In genomic region chr3:157159762-157160651, GRCh38 we compare ENCODE assay signal across 8 cellular contexts. TPM values are rescaled to one million over a fixed set of nuclear protein-coding genes. Genes with fewer than 3 reads are reported as not detected.
DNase-seq lines count a peak whose midpoint lies in the region; ATAC-seq and TF ChIP-seq lines count a peak whose summit lies in the region.

TSS of gene CCNL1 (minus strand) at chr3:157160147. CDS start at chr3:157160094, 53 bp downstream.

- peaks cover 52% of the 10 kb centered on the region for H3K4me1 Mint-ChIP-seq in activated T-helper 2 cell treated with anti-CD3 and anti-CD28 coated beads, Interferon-gamma antibody, Interleukin-2, Interleukin-4, amounts not matched to agents 10 μg/mL and 5 μg/mL and 100 μg/mL, durations not matched to agents 14 hours and 24 hours and 36 hours (ENCODE audit: low read depth)
- H3K4me1 Mint-ChIP-seq in naive thymus-derived CD8-positive, alpha-beta T cell, result peaks cover 27 to 66% (median 57%) of the 10 kb centered on the region in 4 donors
- H3K4me1 Mint-ChIP-seq in stimulated activated naive B cell treated with anti-CD40 and anti-IgM and Interleukin-4, amounts not matched to agents 10 μg/mL and 1 μg/mL and 100 μg/mL, for 72 hours, result peaks cover 26 to 56% of the 10 kb centered on the region in 2 donors

- no peak for TF ChIP-seq CTCF in Loucy (conservative IDR thresholded peaks at IDR 0.05; ENCODE audit: low read length)
- no peak for TF ChIP-seq CTCF in RWPE2 (IDR thresholded peaks at IDR 0.05; ENCODE audit: poor library complexity, severe bottlenecking)
- no peak for TF ChIP-seq CTCF in fibroblast of mammary gland (conservative IDR thresholded peaks at IDR 0.05; ENCODE audit: control insufficient read depth, insufficient read depth, low read depth, low read length)

- H3K9ac ChIP-seq in Loucy (ENCODE audit: low read depth, low read length, poor library complexity, severe bottlenecking), result peak within 1 kb of the TSS; percentile 99

- no peaks in the 10 kb centered on the region for H3K9me2 ChIP-seq in Loucy (replicated peaks; ENCODE audit: low read depth, low read length)

- H3K36me3 ChIP-seq in H7 (replicated peaks; ENCODE audit: control insufficient read depth, insufficient read depth, low read length) (peaks cover 28% of the 10 kb centered on the region), Loucy (ENCODE audit: insufficient read depth, low read length) (peaks cover 40% of the 10 kb centered on the region), RWPE2 (ENCODE audit: low read depth) (peaks cover 42% of the 10 kb centered on the region)

- H2AFZ ChIP-seq in Loucy (ENCODE audit: low read length), result peak within 1 kb of the TSS; percentile 84

- H3F3A ChIP-seq in Loucy (ENCODE audit: low read depth), result no peaks in the 10 kb centered on the region

- H3K4me1 ChIP-seq in Loucy (ENCODE audit: insufficient read depth, low read length, poor library complexity, severe bottlenecking) (peaks cover 37% of the 10 kb centered on the region), RWPE2 (ENCODE audit: insufficient read depth, poor library complexity, severe bottlenecking) (peaks cover 45% of the 10 kb centered on the region)

- H3K27me3 ChIP-seq in H7 (ENCODE audit: control insufficient read depth, insufficient read depth, low read length) (no peaks in the 10 kb centered on the region), Loucy (ENCODE audit: insufficient read depth, low read length, poor library complexity, severe bottlenecking) (peaks cover 5% of the 10 kb centered on the region), RWPE2 (ENCODE audit: insufficient read depth, poor library complexity, severe bottlenecking) (no peaks in the 10 kb centered on the region)

- peaks cover 61% of the 10 kb centered on the region for H3K36me3 Mint-ChIP-seq in activated T-helper 2 cell treated with anti-CD3 and anti-CD28 coated beads, Interferon-gamma antibody, Interleukin-2, Interleukin-4, amounts not matched to agents 10 μg/mL and 5 μg/mL and 100 μg/mL, durations not matched to agents 14 hours and 24 hours and 36 hours (ENCODE audit: low read depth)
- peaks cover 19 to 45% (median 35%) of the 10 kb centered on the region in 3 donors for H3K36me3 Mint-ChIP-seq in naive thymus-derived CD8-positive, alpha-beta T cell
- H3K36me3 Mint-ChIP-seq in stimulated activated naive B cell treated with anti-CD40 and anti-IgM and Interleukin-4, amounts not matched to agents 10 μg/mL and 1 μg/mL and 100 μg/mL, for 72 hours, result peaks cover 27 to 53% of the 10 kb centered on the region in 2 donors

- H3K79me2 ChIP-seq in Loucy (ENCODE audit: insufficient read depth, low read length), result peaks cover 66% of the 10 kb centered on the region

- intact Hi-C loops in activated T-helper 2 cell treated with anti-CD3 and anti-CD28 coated beads, Interferon-gamma antibody, Interleukin-2, Interleukin-4, amounts not matched to agents 10 μg/mL and 5 μg/mL and 100 μg/mL, durations not matched to agents 14 hours and 24 hours and 36 hours (cut with micrococcal nuclease), result loop anchor here (1.0 to 5.0 kb wide), 8 partner anchors 15 to 1308 kb away; partner anchors contain the start of genes SLC33A1, SSR3 and TIPARP

- no peaks in the 10 kb centered on the region for H3K9me3 Mint-ChIP-seq in activated T-helper 2 cell treated with anti-CD3 and anti-CD28 coated beads, Interferon-gamma antibody, Interleukin-2, Interleukin-4, amounts not matched to agents 10 μg/mL and 5 μg/mL and 100 μg/mL, durations not matched to agents 14 hours and 24 hours and 36 hours
- H3K9me3 Mint-ChIP-seq in naive thymus-derived CD8-positive, alpha-beta T cell, result no peaks in the 10 kb centered on the region
- no peaks in the 10 kb centered on the region for H3K9me3 Mint-ChIP-seq in stimulated activated naive B cell treated with anti-CD40 and anti-IgM and Interleukin-4, amounts not matched to agents 10 μg/mL and 1 μg/mL and 100 μg/mL, for 72 hours

- peaks cover 48% of the 10 kb centered on the region for H4K20me1 ChIP-seq in Loucy (ENCODE audit: insufficient read depth, low read length, poor library complexity, severe bottlenecking)

- H3K9me3 ChIP-seq in Loucy (ENCODE audit: insufficient read depth, low read depth, low read length) (no peaks in the 10 kb centered on the region), RWPE2 (ENCODE audit: severe bottlenecking) (no peaks in the 10 kb centered on the region)

- DNase-seq in ELR (ENCODE audit: low read depth), result peak; percentile 99
- DNase-seq in H7, result peak; percentile 92
- DNase-seq in RWPE2 (ENCODE audit: low spot score), result peak; percentile 96
- DNase-seq in activated T-helper 2 cell treated with anti-CD3 and anti-CD28 coated beads, Interferon-gamma antibody, Interleukin-2, Interleukin-4, amounts not matched to agents 10 μg/mL and 5 μg/mL and 100 μg/mL, durations not matched to agents 14 hours and 24 hours and 36 hours (ENCODE audit: low spot score), result peak; percentile 95
- peak; percentile 98 for DNase-seq in fibroblast of mammary gland (ENCODE audit: low read depth)
- peak; percentile 91 to 98 (median 96) for DNase-seq in naive thymus-derived CD8-positive, alpha-beta T cell
- DNase-seq in stimulated activated naive B cell treated with anti-CD40 and anti-IgM and Interleukin-4, amounts not matched to agents 10 μg/mL and 1 μg/mL and 100 μg/mL, for 72 hours, result peak; percentile 96

- peak within 1 kb of the TSS; percentile 98 for H3K27ac Mint-ChIP-seq in activated T-helper 2 cell treated with anti-CD3 and anti-CD28 coated beads, Interferon-gamma antibody, Interleukin-2, Interleukin-4, amounts not matched to agents 10 μg/mL and 5 μg/mL and 100 μg/mL, durations not matched to agents 14 hours and 24 hours and 36 hours
- H3K27ac Mint-ChIP-seq in naive thymus-derived CD8-positive, alpha-beta T cell, result peak within 1 kb of the TSS; percentile 99 to 100 (median 99)
- peak within 1 kb of the TSS; percentile 99 for H3K27ac Mint-ChIP-seq in stimulated activated naive B cell treated with anti-CD40 and anti-IgM and Interleukin-4, amounts not matched to agents 10 μg/mL and 1 μg/mL and 100 μg/mL, for 72 hours

- H3K27me3 Mint-ChIP-seq in activated T-helper 2 cell treated with anti-CD3 and anti-CD28 coated beads, Interferon-gamma antibody, Interleukin-2, Interleukin-4, amounts not matched to agents 10 μg/mL and 5 μg/mL and 100 μg/mL, durations not matched to agents 14 hours and 24 hours and 36 hours (ENCODE audit: low read depth), result no peaks in the 10 kb centered on the region
- no peaks in the 10 kb centered on the region for H3K27me3 Mint-ChIP-seq in naive thymus-derived CD8-positive, alpha-beta T cell
- H3K27me3 Mint-ChIP-seq in stimulated activated naive B cell treated with anti-CD40 and anti-IgM and Interleukin-4, amounts not matched to agents 10 μg/mL and 1 μg/mL and 100 μg/mL, for 72 hours, result no peaks in the 10 kb centered on the region

- peak; percentile 77 for ATAC-seq in RWPE2 (ENCODE audit: low read depth)
- ATAC-seq in naive thymus-derived CD8-positive, alpha-beta T cell, result peak; percentile 73 to 75
- peak; percentile 86 to 89 for ATAC-seq in stimulated activated naive B cell treated with anti-CD40 and anti-IgM and Interleukin-4, amounts not matched to agents 10 μg/mL and 1 μg/mL and 100 μg/mL, for 72 hours (replicated peaks)

- H3K4me3 Mint-ChIP-seq in activated T-helper 2 cell treated with anti-CD3 and anti-CD28 coated beads, Interferon-gamma antibody, Interleukin-2, Interleukin-4, amounts not matched to agents 10 μg/mL and 5 μg/mL and 100 μg/mL, durations not matched to agents 14 hours and 24 hours and 36 hours (ENCODE audit: low read depth), result peak within 1 kb of the TSS; percentile 99
- peak within 1 kb of the TSS; percentile 85 to 99 (median 96) for H3K4me3 Mint-ChIP-seq in naive thymus-derived CD8-positive, alpha-beta T cell
- H3K4me3 Mint-ChIP-seq in stimulated activated naive B cell treated with anti-CD40 and anti-IgM and Interleukin-4, amounts not matched to agents 10 μg/mL and 1 μg/mL and 100 μg/mL, for 72 hours, result peak within 1 kb of the TSS; percentile 88 to 98

- peak within 1 kb of the TSS; percentile 94 for H3K4me2 ChIP-seq in Loucy (ENCODE audit: low read depth, low read length, poor library complexity, severe bottlenecking)

- peak within 1 kb of the TSS; percentile 98 for H3K4me3 ChIP-seq in H7 (ENCODE audit: insufficient read depth, low read depth, low read length)
- H3K4me3 ChIP-seq in Loucy (ENCODE audit: low read length, poor library complexity, severe bottlenecking), result peak within 1 kb of the TSS; percentile 98
- H3K4me3 ChIP-seq in RWPE2 (ENCODE audit: severe bottlenecking), result peak within 1 kb of the TSS; percentile 68
- peak within 1 kb of the TSS; percentile 91 for H3K4me3 ChIP-seq in fibroblast of mammary gland (ENCODE audit: control insufficient read depth, low read depth, low read length)

- POLR2A ChIA-PET in naive thymus-derived CD8-positive, alpha-beta T cell (lab: Charles Lee), result interaction anchor here (0.6 to 7.4 kb wide), 37 partner anchors 9 to 1485 kb away, joined by 3 to 503 read pairs (median 5); partner anchors contain the start of genes C3orf33, GFM1, GMPS and RSRC1

- peak within 1 kb of the TSS; percentile 90 for H3K27ac ChIP-seq in RWPE2 (ENCODE audit: poor library complexity, severe bottlenecking)

RNA-seq across cellular contexts. Expression of gene CCNL1, which starts in this region (rescaled TPM):
- 41.1 and 75.1 TPM in 2 replicates for total RNA-seq in H7 (2014; rRNA removed; shearing (Covaris generic))
- 160 and 167 TPM in 2 replicates for total RNA-seq in activated T-helper 2 cell treated with anti-CD3 and anti-CD28 coated beads, Interferon-gamma antibody, Interleukin-2, Interleukin-4, amounts not matched to agents 10 μg/mL and 5 μg/mL and 100 μg/mL, durations not matched to agents 14 hours and 24 hours and 36 hours
- 100 to 1,000 TPM; 385 to 388 TPM for total RNA-seq in naive thymus-derived CD8-positive, alpha-beta T cell
- 10 to 100 TPM; 52.9 to 57.0 (median 54.9) TPM for polyA plus RNA-seq in naive thymus-derived CD8-positive, alpha-beta T cell

Comparison
In these comparisons a context has a peak if more than half of its experiments do, and no peak if none do; other contexts are left out.
1. Peak in every context shown above with its lines: DNase-seq, ATAC-seq, H3K4me3 ChIP-seq and H3K27ac ChIP-seq.